In the genomic region with DNA sequence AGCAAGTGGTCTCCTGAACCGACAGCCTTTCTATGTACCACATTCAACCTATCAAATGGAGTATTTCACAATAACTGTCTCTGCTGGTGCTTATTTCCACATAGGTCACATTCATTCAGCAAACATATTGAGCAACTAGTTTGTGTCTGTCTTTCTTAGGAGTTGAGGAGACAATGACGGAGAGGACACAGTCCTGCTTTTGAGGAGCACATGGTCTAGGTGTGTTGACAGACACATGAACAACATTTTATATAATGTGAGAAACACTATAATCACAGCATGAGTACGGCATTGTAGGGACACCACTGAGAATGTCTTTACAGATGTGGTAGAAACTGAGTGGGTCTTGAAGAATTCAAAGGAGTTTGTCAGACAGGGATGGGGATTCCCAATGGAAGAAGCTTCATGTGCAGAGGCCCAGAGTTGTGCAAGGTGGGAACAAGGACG, we compare ENCODE assay signal across 12 cellular contexts. TPM values are rescaled to one million over a fixed set of nuclear protein-coding genes. Genes with fewer than 3 reads are reported as not detected.
DNase-seq lines count a peak whose midpoint lies in the region; ATAC-seq, FAIRE-seq and TF ChIP-seq lines count a peak whose summit lies in the region.
"Had no signal": no experiment of that assay in that cellular context is flagged by ENCODE, and none has a peak within 500 bp of the region (broad histone marks: within the 10 kb centered on the region; RNA-seq: fewer than 3 reads in every experiment).

No MANE protein-coding gene starts in this region.

- RAD21 ChIA-PET in HCT116 (lab: Charles Lee; ENCODE audit: low non-redundant PET in 1 of 2, low total read pairs in 2 of 2, uncharacterized antibody in 2 of 2, unreplicated experiment in 2 of 2) = no interaction called here

- no peak for FAIRE-seq in bronchial epithelial cell (lab: Jason Lieb, UNC)

- POLR2A ChIA-PET in HCT116 (lab: Charles Lee) = no interaction called here

- no peak for TF ChIP-seq RAD21 in HCT116 (IDR thresholded peaks at IDR 0.05; ENCODE audit: low read depth)

- H3K36me3 ChIP-seq in HCT116 (ENCODE audit: control insufficient read depth in 1 of 2, insufficient read depth in 2 of 2, low read length in 2 of 2) = no peaks in the 10 kb centered on the region
- no peaks in the 10 kb centered on the region for H3K36me3 ChIP-seq in OCI-LY3 (replicated peaks; ENCODE audit: low read depth, low read length)
- no peaks in the 10 kb centered on the region for H3K36me3 ChIP-seq in bronchial epithelial cell (ENCODE audit: control insufficient read depth, insufficient read depth, low read length)
- no peaks in the 10 kb centered on the region for H3K36me3 ChIP-seq in psoas muscle (ENCODE audit: insufficient read depth in 1 of 2, low read depth in 1 of 2)
- H3K36me3 ChIP-seq: cardiac muscle cell, tibial artery had no signal

- intact Hi-C loops in HCT116 (cut with micrococcal nuclease) (no loop called here), psoas muscle (cut with DNase I) (loop anchor here in 1 of 2 donors (2.0 kb wide), 1 partner anchor 62 kb away; no protein-coding TSS in a partner anchor)

- no peak for TF ChIP-seq POLR2A in HCT116 (IDR thresholded peaks at IDR 0.05; ENCODE audit: borderline replicate concordance, extremely low read depth, insufficient read depth, insufficient read length)

- H3K9me2 ChIP-seq in HCT116 (ENCODE audit: insufficient read depth) = peaks cover 3% of the 10 kb centered on the region; the same call in 1 of the 2 replicates

- TF ChIP-seq CTCF in HCT116 (IDR thresholded peaks at IDR 0.05 in 2 of 3, conservative IDR thresholded peaks at IDR 0.05 in 1 of 3; ENCODE audit: borderline replicate concordance in 1 of 3, insufficient read depth in 1 of 3, low read depth in 2 of 3, low read length in 2 of 3) (no peak), OCI-LY3 (IDR thresholded peaks at IDR 0.05; ENCODE audit: low read depth, low read length) (no peak), bronchial epithelial cell (IDR thresholded peaks at IDR 0.05; ENCODE audit: insufficient read depth, low read length, severe bottlenecking) (no peak), psoas muscle (IDR thresholded peaks at IDR 0.05) (no peak)

- CTCF ChIA-PET in HCT116 (lab: Charles Lee) = no interaction called here

- H3K79me2 ChIP-seq in HCT116 (ENCODE audit: insufficient read depth, low read length) (no peaks in the 10 kb centered on the region), OCI-LY3 (ENCODE audit: low read length) (no peaks in the 10 kb centered on the region)

- H3K9ac ChIP-seq in HCT116 (ENCODE audit: low read length) (no peak overlapping the region), OCI-LY3 (ENCODE audit: low read length) (no peak overlapping the region)

- no peaks in the 10 kb centered on the region for H3K9me3 ChIP-seq in HCT116 (ENCODE audit: control insufficient read depth in 1 of 2, insufficient read depth in 1 of 2, low read depth in 1 of 2, low read length in 2 of 2)
- no peaks in the 10 kb centered on the region for H3K9me3 ChIP-seq in OCI-LY3 (ENCODE audit: insufficient read depth, low read length)
- no peaks in the 10 kb centered on the region for H3K9me3 ChIP-seq in psoas muscle
- H3K9me3 ChIP-seq: tibial artery had no signal

- H3K27ac ChIP-seq in HCT116 (ENCODE audit: low read depth, low read length) = no peak overlapping the region
- no peak overlapping the region for H3K27ac ChIP-seq in OCI-LY3 (ENCODE audit: low read length)
- no peak overlapping the region for H3K27ac ChIP-seq in psoas muscle
- H3K27ac ChIP-seq: cardiac muscle cell, tibial artery had no signal

- no peaks in the 10 kb centered on the region for H4K20me1 ChIP-seq in HCT116 (ENCODE audit: insufficient read depth)
- peaks cover 22% of the 10 kb centered on the region; the same call in 1 of the 2 replicates for H4K20me1 ChIP-seq in OCI-LY3 (ENCODE audit: insufficient read depth, low read length)

- WGBS in psoas muscle, 3 donors = 82 to 86% (median 83%) methylated on average over 4 of the region's 4 CpGs

- no peak overlapping the region for H2AFZ ChIP-seq in HCT116 (ENCODE audit: low read depth, low read length, poor library complexity, severe bottlenecking)
- H2AFZ ChIP-seq in OCI-LY3 (ENCODE audit: low read depth, low read length) = no peak overlapping the region

- no TSS peak for BruUV-seq in HCT116 (replicated peaks; lab: Mats Ljungman, UMichigan)

- DNase-seq in HCT116 (ENCODE audit: low read depth, low spot score) = no peak
- DNase-seq in bronchial epithelial cell (ENCODE audit: low read depth) = peak; percentile 96
- DNase-seq in psoas muscle = no peak
- DNase-seq in NCI-H524 treated with DMSO at 0.1 percent for 48 hours (lab: John Stamatoyannopoulos, UW) = no peak
- no peak for DNase-seq in epidermal melanocyte (ENCODE audit: insufficient read length, low spot score)
- no peak for DNase-seq in DMS114 treated with DMSO at 0.1 percent for 48 hours (lab: John Stamatoyannopoulos, UW; ENCODE audit: unreplicated experiment)
- no peak for DNase-seq in NCI-H2196 treated with DMSO at 0.1 percent for 48 hours (lab: John Stamatoyannopoulos, UW; ENCODE audit: unreplicated experiment)
- DNase-seq: KG1, NCI-H526 treated with DMSO at 0.1 percent for 48 hours, tibial artery had no signal

- H3K4me1 ChIP-seq in HCT116 (ENCODE audit: control insufficient read depth in 1 of 2, insufficient read depth in 2 of 2, low read length in 2 of 2) (peaks cover 4 to 14% of the 10 kb centered on the region in 2 experiments; a peak in 2 of 4 replicates), OCI-LY3 (ENCODE audit: low read length) (peaks cover 18% of the 10 kb centered on the region), psoas muscle (no peaks in the 10 kb centered on the region)
- H3K4me1 ChIP-seq: tibial artery had no signal

- no peak overlapping the region for H3K4me3 ChIP-seq in HCT116 (replicated peaks in 1 of 2; ENCODE audit: low read depth in 1 of 2, low read length in 2 of 2)
- peak overlapping the region; percentile 31; the same call in 1 of the 2 replicates for H3K4me3 ChIP-seq in OCI-LY3 (ENCODE audit: low read length)
- no peak overlapping the region for H3K4me3 ChIP-seq in bronchial epithelial cell (ENCODE audit: low read depth, low read length)
- H3K4me3 ChIP-seq in psoas muscle = no peak overlapping the region
- H3K4me3 ChIP-seq: cardiac muscle cell, tibial artery had no signal

- H3K4me2 ChIP-seq in HCT116 (ENCODE audit: low read length) = no peak overlapping the region
- H3K4me2 ChIP-seq in OCI-LY3 (ENCODE audit: low read length) = peak overlapping the region; percentile 62

- ATAC-seq in HCT116 = no peak
- peak in 3 of 4 donors; percentile 56 to 67 (median 58) for ATAC-seq in psoas muscle

- H3K27me3 ChIP-seq in HCT116 (ENCODE audit: insufficient read depth, low read length) (no peaks in the 10 kb centered on the region), OCI-LY3 (ENCODE audit: low read depth, low read length) (peaks cover 70% of the 10 kb centered on the region), bronchial epithelial cell (ENCODE audit: control insufficient read depth, insufficient read depth, low read length) (no peaks in the 10 kb centered on the region), psoas muscle (ENCODE audit: insufficient read depth in 3 of 3, low read length in 2 of 3) (no peaks in the 10 kb centered on the region)
- H3K27me3 ChIP-seq: cardiac muscle cell, tibial artery had no signal

TF ChIP-seq in HCT116, 20 proteins besides CTCF, POLR2A, EP300 and RAD21 (continues in another document):
- TF ChIP-seq, protein P1, sequence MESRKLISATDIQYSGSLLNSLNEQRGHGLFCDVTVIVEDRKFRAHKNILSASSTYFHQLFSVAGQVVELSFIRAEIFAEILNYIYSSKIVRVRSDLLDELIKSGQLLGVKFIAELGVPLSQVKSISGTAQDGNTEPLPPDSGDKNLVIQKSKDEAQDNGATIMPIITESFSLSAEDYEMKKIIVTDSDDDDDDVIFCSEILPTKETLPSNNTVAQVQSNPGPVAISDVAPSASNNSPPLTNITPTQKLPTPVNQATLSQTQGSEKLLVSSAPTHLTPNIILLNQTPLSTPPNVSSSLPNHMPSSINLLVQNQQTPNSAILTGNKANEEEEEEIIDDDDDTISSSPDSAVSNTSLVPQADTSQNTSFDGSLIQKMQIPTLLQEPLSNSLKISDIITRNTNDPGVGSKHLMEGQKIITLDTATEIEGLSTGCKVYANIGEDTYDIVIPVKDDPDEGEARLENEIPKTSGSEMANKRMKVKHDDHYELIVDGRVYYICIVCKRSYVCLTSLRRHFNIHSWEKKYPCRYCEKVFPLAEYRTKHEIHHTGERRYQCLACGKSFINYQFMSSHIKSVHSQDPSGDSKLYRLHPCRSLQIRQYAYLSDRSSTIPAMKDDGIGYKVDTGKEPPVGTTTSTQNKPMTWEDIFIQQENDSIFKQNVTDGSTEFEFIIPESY (IDR thresholded peaks at IDR 0.05; ENCODE audit: extremely low read depth, insufficient replicate concordance, low read length) = no peak

RNA-seq across cellular contexts. Expression of a gene that starts 28.5 kb away (rescaled TPM):
- total RNA-seq in HCT116 (2021; ENCODE audit: unreplicated experiment) (38.0 TPM), bronchial epithelial cell (31.3 and 35.3 TPM in 2 replicates), psoas muscle (10 to 100 TPM; 22.4 to 76.3 (median 64.2) TPM)
- polyA plus RNA-seq in HCT116 (2012) = 32.3 and 36.0 TPM in 2 replicates
- 100 to 1,000 TPM in 2 of 3 donors, 10 to 100 TPM in 1; 29.0 to 152 (median 126) TPM for polyA plus RNA-seq in psoas muscle

RNA-seq across cellular contexts. Expression of a gene that starts 33.4 kb away (rescaled TPM):
- total RNA-seq in HCT116 (2021; ENCODE audit: unreplicated experiment) = 29.0 TPM
- 10.8 and 13.3 TPM in 2 replicates for polyA plus RNA-seq in HCT116 (2012)
- total RNA-seq in bronchial epithelial cell = 16.3 and 16.8 TPM in 2 replicates
- 10 to 100 TPM; 14.1 to 20.6 (median 18.4) TPM for total RNA-seq in psoas muscle
- 10 to 100 TPM in 2 of 3 donors, 1 to 10 TPM in 1; 9.9 to 11.8 (median 11.3) TPM for polyA plus RNA-seq in psoas muscle
